13 cellular contexts compared by ENCODE assay signal in genomic region chr2:175964195-175964594, GRCh38. TPM values are rescaled to one million over a fixed set of nuclear protein-coding genes. Genes with fewer than 3 reads are reported as not detected.
DNase-seq lines count a peak whose midpoint lies in the region; TF ChIP-seq lines count a peak whose summit lies in the region.
"Had no signal": no experiment of that assay in that cellular context is flagged by ENCODE, and none has a peak within 500 bp of the region (broad histone marks: within the 10 kb centered on the region; RNA-seq: fewer than 3 reads in every experiment).

No MANE protein-coding gene starts in this region.

- TF ChIP-seq RAD21 in liver (IDR thresholded peaks at IDR 0.05) = peak; percentile 13 to 34

- peaks cover 0 to 2% (median 0%) of the 10 kb centered on the region in 4 donors for H3K36me3 ChIP-seq in liver (ENCODE audit: control insufficient read depth in 4 of 4, insufficient read depth in 3 of 4, low read depth in 1 of 4, low read length in 3 of 4)
- H3K36me3 ChIP-seq: pancreas had no signal

- H3K4me3 Mint-ChIP-seq in T-helper 2 cell treated with Interferon-gamma antibody and Interleukin-4, amounts not matched to agents 5 μg/mL and 100 μg/mL, for 36 hours = no peak overlapping the region
- H3K4me3 Mint-ChIP-seq: T-helper 1 cell treated with Interleukin-12 subunit alpha and Interleukin-12 subunit beta and Interleukin-4 antibody, amounts not matched to agents 30 μg/mL and 1 μg/mL, for 36 hours had no signal

- H3K4me3 ChIP-seq in liver (ENCODE audit: low read depth in 1 of 3, low read length in 3 of 3) = no peak overlapping the region
- H3K4me3 ChIP-seq: body of pancreas, pancreas had no signal

- H3K9ac ChIP-seq in liver (ENCODE audit: low read depth in 1 of 2, low read length in 2 of 2) = no peak overlapping the region

- DNase-seq in NCI-H2171 treated with DMSO at 0.1 percent for 48 hours (lab: John Stamatoyannopoulos, UW) (peak; percentile 40), NCI-H2171 (lab: John Stamatoyannopoulos, UW) (no peak), Kasumi-1 (lab: John Stamatoyannopoulos, UW) (peak; percentile 12 to 15), SW480 (ENCODE audit: low spot score) (peak; percentile 33), C1 segment of cervical spinal cord (lab: John Stamatoyannopoulos, UW) (no peak), DMS79 (lab: John Stamatoyannopoulos, UW) (no peak)
- no peak for DNase-seq in T-helper 2 cell treated with Interferon-gamma antibody and Interleukin-4, amounts not matched to agents 5 μg/mL and 100 μg/mL, for 36 hours (ENCODE audit: low spot score)
- DNase-seq: activated effector memory CD4-positive, alpha-beta T cell treated with Interleukin-2 at 50 U/mL for 16 hours; NK-92 treated with Interleukin-12 subunit alpha and Interleukin-12 subunit beta, amount 100 ng/mL, for 24 hours; pancreas had no signal

- WGBS in liver = 96% methylated on average over 4 of the region's 4 CpGs

- no peak for TF ChIP-seq CTCF in liver (IDR thresholded peaks at IDR 0.05; ENCODE audit: low read depth, low read length, missing input control)

- no peaks in the 10 kb centered on the region for H3K27me3 ChIP-seq in liver (ENCODE audit: control insufficient read depth in 4 of 4, insufficient read depth in 4 of 4, low read length in 3 of 4)
- H3K27me3 ChIP-seq: body of pancreas, pancreas had no signal

- H3K36me3 Mint-ChIP-seq in T-helper 2 cell treated with Interferon-gamma antibody and Interleukin-4, amounts not matched to agents 5 μg/mL and 100 μg/mL, for 36 hours (ENCODE audit: low read depth) = peaks cover 45% of the 10 kb centered on the region

- no peaks in the 10 kb centered on the region for H3K4me1 ChIP-seq in liver (ENCODE audit: control insufficient read depth in 4 of 4, insufficient read depth in 4 of 4, low read length in 3 of 4)
- H3K4me1 ChIP-seq: body of pancreas, pancreas had no signal

- H3K27ac ChIP-seq in liver (ENCODE audit: low read depth in 1 of 2, low read length in 2 of 2) = no peak overlapping the region
- H3K27ac ChIP-seq: body of pancreas, pancreas had no signal

- no peaks in the 10 kb centered on the region for H3K4me1 Mint-ChIP-seq in T-helper 2 cell treated with Interferon-gamma antibody and Interleukin-4, amounts not matched to agents 5 μg/mL and 100 μg/mL, for 36 hours (ENCODE audit: low read depth)

- H3K27me3 Mint-ChIP-seq in T-helper 2 cell treated with Interferon-gamma antibody and Interleukin-4, amounts not matched to agents 5 μg/mL and 100 μg/mL, for 36 hours (ENCODE audit: low read depth) = no peaks in the 10 kb centered on the region

- H3K9me3 Mint-ChIP-seq in T-helper 2 cell treated with Interferon-gamma antibody and Interleukin-4, amounts not matched to agents 5 μg/mL and 100 μg/mL, for 36 hours = no peaks in the 10 kb centered on the region

- H3K27ac Mint-ChIP-seq in T-helper 2 cell treated with Interferon-gamma antibody and Interleukin-4, amounts not matched to agents 5 μg/mL and 100 μg/mL, for 36 hours = no peak overlapping the region
- H3K27ac Mint-ChIP-seq: T-helper 1 cell treated with Interleukin-12 subunit alpha and Interleukin-12 subunit beta and Interleukin-4 antibody, amounts not matched to agents 30 μg/mL and 1 μg/mL, for 36 hours had no signal

- no peaks in the 10 kb centered on the region for H3K9me3 ChIP-seq in liver (ENCODE audit: control insufficient read depth in 4 of 4, low read length in 3 of 4)
- H3K9me3 ChIP-seq: body of pancreas, pancreas had no signal

TF ChIP-seq in liver, 16 proteins besides CTCF, POLR2A, EP300 and RAD21:
- TF ChIP-seq HNF4G (IDR thresholded peaks at IDR 0.05) (no peak), YY1 (IDR thresholded peaks at IDR 0.05) (no peak), EGR1 (IDR thresholded peaks at IDR 0.05; ENCODE audit: low read depth in 2 of 2) (no peak), HNF4A (conservative IDR thresholded peaks at IDR 0.05) (no peak), GABPA (IDR thresholded peaks at IDR 0.05 in 1 of 2, conservative IDR thresholded peaks at IDR 0.05 in 1 of 2) (no peak), NR2F2 (IDR thresholded peaks at IDR 0.05) (no peak), ZBTB33 (IDR thresholded peaks at IDR 0.05) (no peak)
- TF ChIP-seq, protein P1, sequence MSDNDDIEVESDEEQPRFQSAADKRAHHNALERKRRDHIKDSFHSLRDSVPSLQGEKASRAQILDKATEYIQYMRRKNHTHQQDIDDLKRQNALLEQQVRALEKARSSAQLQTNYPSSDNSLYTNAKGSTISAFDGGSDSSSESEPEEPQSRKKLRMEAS (IDR thresholded peaks at IDR 0.05) = no peak
- TF ChIP-seq, protein P2, sequence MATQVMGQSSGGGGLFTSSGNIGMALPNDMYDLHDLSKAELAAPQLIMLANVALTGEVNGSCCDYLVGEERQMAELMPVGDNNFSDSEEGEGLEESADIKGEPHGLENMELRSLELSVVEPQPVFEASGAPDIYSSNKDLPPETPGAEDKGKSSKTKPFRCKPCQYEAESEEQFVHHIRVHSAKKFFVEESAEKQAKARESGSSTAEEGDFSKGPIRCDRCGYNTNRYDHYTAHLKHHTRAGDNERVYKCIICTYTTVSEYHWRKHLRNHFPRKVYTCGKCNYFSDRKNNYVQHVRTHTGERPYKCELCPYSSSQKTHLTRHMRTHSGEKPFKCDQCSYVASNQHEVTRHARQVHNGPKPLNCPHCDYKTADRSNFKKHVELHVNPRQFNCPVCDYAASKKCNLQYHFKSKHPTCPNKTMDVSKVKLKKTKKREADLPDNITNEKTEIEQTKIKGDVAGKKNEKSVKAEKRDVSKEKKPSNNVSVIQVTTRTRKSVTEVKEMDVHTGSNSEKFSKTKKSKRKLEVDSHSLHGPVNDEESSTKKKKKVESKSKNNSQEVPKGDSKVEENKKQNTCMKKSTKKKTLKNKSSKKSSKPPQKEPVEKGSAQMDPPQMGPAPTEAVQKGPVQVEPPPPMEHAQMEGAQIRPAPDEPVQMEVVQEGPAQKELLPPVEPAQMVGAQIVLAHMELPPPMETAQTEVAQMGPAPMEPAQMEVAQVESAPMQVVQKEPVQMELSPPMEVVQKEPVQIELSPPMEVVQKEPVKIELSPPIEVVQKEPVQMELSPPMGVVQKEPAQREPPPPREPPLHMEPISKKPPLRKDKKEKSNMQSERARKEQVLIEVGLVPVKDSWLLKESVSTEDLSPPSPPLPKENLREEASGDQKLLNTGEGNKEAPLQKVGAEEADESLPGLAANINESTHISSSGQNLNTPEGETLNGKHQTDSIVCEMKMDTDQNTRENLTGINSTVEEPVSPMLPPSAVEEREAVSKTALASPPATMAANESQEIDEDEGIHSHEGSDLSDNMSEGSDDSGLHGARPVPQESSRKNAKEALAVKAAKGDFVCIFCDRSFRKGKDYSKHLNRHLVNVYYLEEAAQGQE (IDR thresholded peaks at IDR 0.05) = no peak
TF ChIP-seq in liver: peak in this region for 0.

RNA-seq across cellular contexts. Expression of gene LNPK, which starts 37.9 kb away (rescaled TPM):
- total RNA-seq in liver = 10 to 100 TPM; 17.3 to 25.2 TPM
- 1 to 10 TPM; 5.5 to 5.7 TPM for polyA plus RNA-seq in liver

Comparison
In these comparisons a context has a peak if more than half of its experiments do, and no peak if none do; other contexts are left out.
1. DNase-seq: peak in NCI-H2171 treated with DMSO at 0.1 percent for 48 hours (single experiment), Kasumi-1 (2 of 2) and SW480 (single experiment); none in NCI-H2171 (single experiment), C1 segment of cervical spinal cord (0 of 14), T-helper 2 cell treated with Interferon-gamma antibody and Interleukin-4, amounts not matched to agents 5 μg/mL and 100 μg/mL, for 36 hours (single experiment) and DMS79 (single experiment).